ENCODE assay signal across 21 cellular contexts in genomic region chr1:225556694-225557093, GRCh38.
A peak's percentile ranks its signal among the peaks of the same experiment; 100 is the strongest.
DNase-seq lines count a peak whose midpoint lies in the region; ATAC-seq, FAIRE-seq and TF ChIP-seq lines count a peak whose summit lies in the region.
"Had no signal": no experiment of that assay in that cellular context is flagged by ENCODE, and none has a peak within 500 bp of the region (broad histone marks: within the 10 kb centered on the region; RNA-seq: fewer than 3 reads in every experiment).

No MANE protein-coding gene starts in this region.

- TF ChIP-seq POLR2A in HepG2 (IDR thresholded peaks at IDR 0.05; ENCODE audit: insufficient read depth in 1 of 2, low read depth in 2 of 2, low read length in 2 of 2) (no peak), right lobe of liver (IDR thresholded peaks at IDR 0.05) (no peak)

- H2AFZ ChIP-seq in HepG2 (ENCODE audit: low read length), result no peak overlapping the region
- no peak overlapping the region for H2AFZ ChIP-seq in astrocyte (ENCODE audit: low read depth, low read length)

- H3K4me1 ChIP-seq in HepG2 (ENCODE audit: insufficient read depth, low read length), result no peaks in the 10 kb centered on the region
- no peaks in the 10 kb centered on the region for H3K4me1 ChIP-seq in right lobe of liver
- no peaks in the 10 kb centered on the region for H3K4me1 ChIP-seq in astrocyte (ENCODE audit: insufficient read depth, low read length)
- H3K4me1 ChIP-seq: A549, Caco-2 had no signal

- H3K9ac ChIP-seq in HepG2 (ENCODE audit: insufficient read depth, low read depth, low read length), result no peak overlapping the region
- H3K9ac ChIP-seq in astrocyte (ENCODE audit: low read length), result no peak overlapping the region
- H3K9ac ChIP-seq: BLaER1 treated with 17β-estradiol and CSF1 and Interleukin-3, amounts not matched to agents 10 nM and 100 nM had no signal

- H3K4me3 ChIP-seq in HepG2 (replicated peaks in 1 of 3; ENCODE audit: insufficient read depth in 1 of 3, low read depth in 2 of 3, low read length in 3 of 3) (no peak overlapping the region), right lobe of liver (no peak overlapping the region), astrocyte (ENCODE audit: insufficient read depth, low read depth, low read length) (no peak overlapping the region)
- H3K4me3 ChIP-seq: A549; BLaER1 treated with 17β-estradiol and CSF1 and Interleukin-3, amounts not matched to agents 10 nM and 100 nM had no signal

- H3K9me3 Mint-ChIP-seq in astrocyte (ENCODE audit: unreplicated experiment) (no peaks in the 10 kb centered on the region), progenitor cell of endocrine pancreas (ENCODE audit: low read depth) (peaks cover 10% of the 10 kb centered on the region), HFFc6 (no peaks in the 10 kb centered on the region)
- H3K9me3 Mint-ChIP-seq: CD4-positive, alpha-beta T cell had no signal

- TF ChIP-seq CTCF in HepG2 (CRISPR knock-in tag; IDR thresholded peaks at IDR 0.05), result no peak
- TF ChIP-seq CTCF in right lobe of liver (IDR thresholded peaks at IDR 0.05), result no peak
- no peak for TF ChIP-seq CTCF in astrocyte (IDR thresholded peaks at IDR 0.05; ENCODE audit: insufficient read depth, low read depth, low read length)
- TF ChIP-seq CTCF in progenitor cell of endocrine pancreas (IDR thresholded peaks at IDR 0.05; ENCODE audit: unreplicated experiment), result no peak
- TF ChIP-seq CTCF in HFFc6 (IDR thresholded peaks at IDR 0.05), result no peak

- DNase-seq in HepG2 (ENCODE audit: low spot score), result no peak
- no peak for DNase-seq in right lobe of liver
- no peak for DNase-seq in astrocyte (ENCODE audit: low read depth)
- DNase-seq in progenitor cell of endocrine pancreas (ENCODE audit: low spot score, unreplicated experiment), result no peak
- no peak for DNase-seq in HFFc6
- no peak for DNase-seq in activated CD4-positive, alpha-beta T cell treated with anti-CD3 and anti-CD28 coated beads, Interleukin-2, amount 50 U/mL, for 1 hour
- DNase-seq: AML-193; Caco-2; Calu3; CD4-positive, alpha-beta T cell; CD8-positive, alpha-beta T cell; DMS79 treated with DMSO at 0.1 percent for 48 hours; GF-D8 had no signal

- POLR2A ChIA-PET in HepG2 (lab: Yijun Ruan, JAX), result no interaction called here

- H3K36me3 ChIP-seq in HepG2 (replicated peaks in 1 of 2; ENCODE audit: control insufficient read depth in 1 of 2, insufficient read depth in 2 of 2, low read length in 2 of 2), result peaks cover 5 to 16% of the 10 kb centered on the region in 2 experiments; a peak in 3 of 5 replicates
- no peaks in the 10 kb centered on the region for H3K36me3 ChIP-seq in right lobe of liver
- H3K36me3 ChIP-seq in astrocyte (ENCODE audit: insufficient read depth, low read length), result peaks cover 30% of the 10 kb centered on the region

- in situ Hi-C loops in HepG2 (cut with HindIII; ENCODE audit: extremely low pct_ligation_motif_present, low pct_unique_long_range_greater_than_20kb), result no loop called here

- H3K4me3 Mint-ChIP-seq in astrocyte (ENCODE audit: unreplicated experiment) (no peak overlapping the region), progenitor cell of endocrine pancreas (ENCODE audit: low read depth) (no peak overlapping the region), HFFc6 (no peak overlapping the region)
- H3K4me3 Mint-ChIP-seq: B cell; CD4-positive, alpha-beta T cell; CD8-positive, alpha-beta T cell had no signal

- H3K36me3 Mint-ChIP-seq in astrocyte (ENCODE audit: low read depth, unreplicated experiment) (peaks cover 21% of the 10 kb centered on the region), progenitor cell of endocrine pancreas (ENCODE audit: insufficient read depth) (peaks cover 35% of the 10 kb centered on the region), HFFc6 (ENCODE audit: low read depth) (peaks cover 24% of the 10 kb centered on the region)
- H3K36me3 Mint-ChIP-seq: CD8-positive, alpha-beta T cell had no signal

- TF ChIP-seq RAD21 in HepG2 (CRISPR knock-in tag; IDR thresholded peaks at IDR 0.05), result no peak

- H3K27me3 Mint-ChIP-seq in astrocyte (ENCODE audit: low read depth, unreplicated experiment) (no peaks in the 10 kb centered on the region), progenitor cell of endocrine pancreas (no peaks in the 10 kb centered on the region), HFFc6 (ENCODE audit: insufficient read depth) (peaks cover 2% of the 10 kb centered on the region; the same call in 1 of the 2 replicates)

- 92% methylated on average over 1 of the region's 1 CpG for WGBS in HepG2 (ENCODE audit: low lambda C conversion rate)
- 71% methylated on average over 1 of the region's 1 CpG for WGBS in right lobe of liver (ENCODE audit: insufficient coverage, low coverage, low lambda C conversion rate, missing lambda C conversion rate)

- no peak for FAIRE-seq in HepG2 (lab: Jason Lieb, UNC)
- no peak for FAIRE-seq in astrocyte (lab: Jason Lieb, UNC)
- FAIRE-seq: A549, G401.6, GM12891, GM19239 had no signal

- CTCF ChIA-PET in HepG2 (lab: Yijun Ruan, JAX; ENCODE audit: low intra/inter-chr PET ratio, low total read pairs), result no interaction called here

- no peaks in the 10 kb centered on the region for H3K79me2 ChIP-seq in HepG2 (ENCODE audit: insufficient read depth, low read length)
- peaks cover 58% of the 10 kb centered on the region for H3K79me2 ChIP-seq in astrocyte (ENCODE audit: insufficient read depth, low read length)

- BruUV-seq in HepG2 (replicated peaks; lab: Mats Ljungman, UMichigan), result no TSS peak

- H3K4me1 Mint-ChIP-seq in astrocyte (ENCODE audit: low read depth, unreplicated experiment) (peaks cover 26% of the 10 kb centered on the region), progenitor cell of endocrine pancreas (ENCODE audit: low read depth) (peaks cover 1% of the 10 kb centered on the region), HFFc6 (ENCODE audit: low read depth) (peaks cover 11% of the 10 kb centered on the region)
- H3K4me1 Mint-ChIP-seq: B cell had no signal

- no peak overlapping the region for H3K27ac ChIP-seq in HepG2 (ENCODE audit: extremely low read length, insufficient read depth, low read length)
- no peak overlapping the region for H3K27ac ChIP-seq in right lobe of liver
- H3K27ac ChIP-seq in astrocyte (ENCODE audit: low read depth, low read length), result no peak overlapping the region
- H3K27ac ChIP-seq: 22Rv1; A549; BLaER1 treated with 17β-estradiol and CSF1 and Interleukin-3, amounts not matched to agents 10 nM and 100 nM; C4-2B had no signal

- H3K9me3 ChIP-seq in HepG2 (ENCODE audit: low read length) (peaks cover 4% of the 10 kb centered on the region; the same call in 1 of the 2 replicates), right lobe of liver (no peaks in the 10 kb centered on the region), astrocyte (ENCODE audit: insufficient read depth, low read depth, low read length) (no peaks in the 10 kb centered on the region)
- H3K9me3 ChIP-seq: A549, Caco-2 had no signal

- no peak for TF ChIP-seq EP300 in HepG2 (IDR thresholded peaks at IDR 0.05; ENCODE audit: low read depth in 2 of 2, low read length in 2 of 2)
- TF ChIP-seq EP300 in HepG2 (CRISPR knock-in tag; IDR thresholded peaks at IDR 0.05; ENCODE audit: borderline replicate concordance), result no peak

- H3K27ac Mint-ChIP-seq in astrocyte (ENCODE audit: unreplicated experiment), result peak overlapping the region; percentile 83
- peak overlapping the region; percentile 25 for H3K27ac Mint-ChIP-seq in progenitor cell of endocrine pancreas
- H3K27ac Mint-ChIP-seq in HFFc6, result no peak overlapping the region
- H3K27ac Mint-ChIP-seq: B cell; CD4-positive, alpha-beta T cell; CD8-positive, alpha-beta T cell had no signal

- ATAC-seq in HepG2 (no peak), right lobe of liver (no peak)
- ATAC-seq: A549; CD8-positive, alpha-beta T cell had no signal

- H3K4me2 ChIP-seq in HepG2 (ENCODE audit: low read depth, low read length), result no peak overlapping the region
- no peak overlapping the region for H3K4me2 ChIP-seq in astrocyte (ENCODE audit: low read length)
- H3K4me2 ChIP-seq: A549; BLaER1 treated with 17β-estradiol and CSF1 and Interleukin-3, amounts not matched to agents 10 nM and 100 nM had no signal

- intact Hi-C loops in HepG2 (cut with micrococcal nuclease; ENCODE audit: unreplicated experiment), result no loop called here
- intact Hi-C loops in right lobe of liver (cut with DNase I), result no loop called here

- H4K20me1 ChIP-seq in HepG2 (ENCODE audit: insufficient read depth, low read length) (no peaks in the 10 kb centered on the region), astrocyte (ENCODE audit: insufficient read depth, low read length) (peaks cover 55% of the 10 kb centered on the region)
- H4K20me1 ChIP-seq: BLaER1 treated with 17β-estradiol and CSF1 and Interleukin-3, amounts not matched to agents 10 nM and 100 nM had no signal

- H3K27me3 ChIP-seq in HepG2 (ENCODE audit: control insufficient read depth in 1 of 2, insufficient read depth in 2 of 2, low read length in 2 of 2) (no peaks in the 10 kb centered on the region), right lobe of liver (no peaks in the 10 kb centered on the region), astrocyte (ENCODE audit: insufficient read depth, low read length) (no peaks in the 10 kb centered on the region)
- H3K27me3 ChIP-seq: BLaER1 treated with 17β-estradiol and CSF1 and Interleukin-3, amounts not matched to agents 10 nM and 100 nM had no signal

TF ChIP-seq in HepG2, 621 proteins besides CTCF, POLR2A, EP300 and RAD21 (continues in another document):
- TF ChIP-seq TFAP4 (IDR thresholded peaks at IDR 0.05; ENCODE audit: borderline replicate concordance, low read depth) (no peak), ZNF121 (CRISPR knock-in tag; IDR thresholded peaks at IDR 0.05) (no peak), HES4 (CRISPR knock-in tag; IDR thresholded peaks at IDR 0.05; ENCODE audit: borderline replicate concordance) (no peak)
